In the genomic region with DNA sequence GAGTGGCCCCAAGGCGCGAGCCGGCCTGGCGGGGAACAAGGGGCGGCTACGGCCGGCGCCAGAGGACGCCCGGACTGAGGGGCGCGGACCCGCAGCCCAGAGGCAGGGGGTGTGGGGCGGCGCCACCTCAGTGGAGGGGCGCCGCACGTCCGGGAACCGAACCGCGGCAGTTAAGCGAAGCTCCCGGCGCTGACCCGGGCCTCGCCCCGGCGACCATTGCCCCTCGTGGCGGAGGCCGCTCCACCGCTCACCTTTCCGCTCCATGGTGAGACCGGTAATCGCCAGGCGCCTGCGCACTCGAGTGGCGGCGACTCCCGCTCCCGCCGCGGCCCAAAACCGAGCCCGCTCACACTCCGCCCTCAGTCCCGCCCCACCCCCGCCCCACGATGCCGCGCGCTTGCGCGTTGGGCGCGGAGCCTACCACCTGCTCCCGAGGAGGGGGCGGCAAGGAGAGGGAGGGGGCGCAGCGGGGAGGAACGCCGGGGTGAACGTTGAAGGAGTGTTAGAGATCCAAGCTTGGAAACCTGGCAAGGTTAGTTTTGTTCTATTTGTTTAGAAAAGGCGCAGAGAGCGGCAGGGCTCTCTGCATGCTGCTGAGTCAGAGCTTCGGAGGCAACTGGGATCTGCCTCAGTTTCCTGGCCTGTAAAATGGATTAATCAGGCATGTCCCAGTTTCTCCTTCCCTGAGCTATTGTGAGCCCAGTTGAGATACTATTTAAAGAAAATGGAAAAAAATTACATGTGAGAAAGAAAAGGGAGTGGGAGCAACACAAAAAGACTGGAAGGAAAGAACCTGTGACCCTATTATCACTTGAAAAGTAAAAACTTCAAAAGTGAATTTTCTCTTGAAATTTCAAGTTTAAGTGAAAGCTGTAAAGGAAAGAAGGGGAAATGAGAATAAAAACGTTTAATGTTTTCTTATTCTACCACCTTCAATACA, we compare ENCODE assay signal across 8 cellular contexts. TPM values are rescaled to one million over a fixed set of nuclear protein-coding genes. Genes with fewer than 3 reads are reported as not detected.
A peak's percentile ranks its signal among the peaks of the same experiment; 100 is the strongest.
DNase-seq lines count a peak whose midpoint lies in the region; ATAC-seq and TF ChIP-seq lines count a peak whose summit lies in the region.

A gene (minus strand): TSS at position 306 of the 940 bp plus-strand sequence. CDS start 42 bp downstream, at position 264.

- no peak for TF ChIP-seq CTCF in activated CD8-positive, alpha-beta T cell treated with anti-CD3 and anti-CD28 coated beads for 36 hours (IDR thresholded peaks at IDR 0.05)
- TF ChIP-seq CTCF in lower lobe of right lung (IDR thresholded peaks at IDR 0.05), result no peak

- peak within 1 kb of the TSS; percentile 93 for H3K4me3 ChIP-seq in CD4-positive, CD25-positive, alpha-beta regulatory T cell (ENCODE audit: low read depth, low read length)
- H3K4me3 ChIP-seq in ectodermal cell (ENCODE audit: insufficient read depth, low read depth, low read length), result peak within 1 kb of the TSS; percentile 90
- H3K4me3 ChIP-seq in lower lobe of right lung, result peak within 1 kb of the TSS; percentile 66

- H3K4me3 Mint-ChIP-seq in CD4-positive, CD25-positive, alpha-beta regulatory T cell, result peak within 1 kb of the TSS; percentile 94 to 99 (median 96)
- peak within 1 kb of the TSS; percentile 92 for H3K4me3 Mint-ChIP-seq in activated CD8-positive, alpha-beta T cell treated with anti-CD3 and anti-CD28 coated beads for 36 hours

- no peaks in the 10 kb centered on the region for H3K9me3 ChIP-seq in CD4-positive, CD25-positive, alpha-beta regulatory T cell (ENCODE audit: control insufficient read depth in 2 of 2, low read length in 2 of 2)
- H3K9me3 ChIP-seq in ectodermal cell (ENCODE audit: control insufficient read depth, low read length) (no peaks in the 10 kb centered on the region), lower lobe of right lung (no peaks in the 10 kb centered on the region)

- POLR2A ChIA-PET in activated CD8-positive, alpha-beta T cell treated with anti-CD3 and anti-CD28 coated beads for 36 hours (lab: Charles Lee), result interaction anchor here (0.6 to 2.3 kb wide), 10 partner anchors 8 to 174 kb away, joined by 3 to 10 read pairs (median 4); a partner anchor contains a TSS

- H3K27me3 Mint-ChIP-seq in CD4-positive, CD25-positive, alpha-beta regulatory T cell, result no peaks in the 10 kb centered on the region
- no peaks in the 10 kb centered on the region for H3K27me3 Mint-ChIP-seq in activated CD8-positive, alpha-beta T cell treated with anti-CD3 and anti-CD28 coated beads for 36 hours

- no peaks in the 10 kb centered on the region for H3K27me3 ChIP-seq in CD4-positive, CD25-positive, alpha-beta regulatory T cell (ENCODE audit: control insufficient read depth, insufficient read depth, low read length)
- H3K27me3 ChIP-seq in ectodermal cell (ENCODE audit: control insufficient read depth, insufficient read depth, low read length, poor library complexity, severe bottlenecking), result no peaks in the 10 kb centered on the region
- H3K27me3 ChIP-seq in lower lobe of right lung (ENCODE audit: low read depth), result no peaks in the 10 kb centered on the region

- no peaks in the 10 kb centered on the region for H3K9me3 Mint-ChIP-seq in CD4-positive, CD25-positive, alpha-beta regulatory T cell
- no peaks in the 10 kb centered on the region for H3K9me3 Mint-ChIP-seq in activated CD8-positive, alpha-beta T cell treated with anti-CD3 and anti-CD28 coated beads for 36 hours

- H3K36me3 ChIP-seq in CD4-positive, CD25-positive, alpha-beta regulatory T cell (ENCODE audit: control insufficient read depth, insufficient read depth, low read length), result no peaks in the 10 kb centered on the region
- H3K36me3 ChIP-seq in ectodermal cell (ENCODE audit: control insufficient read depth, insufficient read depth, low read length) (no peaks in the 10 kb centered on the region), lower lobe of right lung (peaks cover 5% of the 10 kb centered on the region)

- peak; percentile 80 for ATAC-seq in CD4-positive, CD25-positive, alpha-beta regulatory T cell (ENCODE audit: low read depth in 2 of 2)
- peak; percentile 86 for ATAC-seq in GM19397 (IDR thresholded peaks at IDR 0.05; ENCODE audit: unreplicated experiment)
- peak; percentile 53 for ATAC-seq in HG03565 (IDR thresholded peaks at IDR 0.05; ENCODE audit: unreplicated experiment)
- peak; percentile 87 for ATAC-seq in activated CD8-positive, alpha-beta T cell treated with anti-CD3 and anti-CD28 coated beads for 36 hours
- ATAC-seq in lower lobe of right lung, result peak; percentile 96

- intact Hi-C loops in activated CD8-positive, alpha-beta T cell treated with anti-CD3 and anti-CD28 coated beads for 36 hours (cut with micrococcal nuclease), result no loop called here
- intact Hi-C loops in lower lobe of right lung (cut with DNase I), result no loop called here

- peak; percentile 80 to 90 (median 81) for DNase-seq in CD4-positive, CD25-positive, alpha-beta regulatory T cell
- DNase-seq in NCI-H82 treated with DMSO at 0.1 percent for 48 hours (lab: John Stamatoyannopoulos, UW; ENCODE audit: unreplicated experiment), result peak; percentile 76
- peak; percentile 90 for DNase-seq in activated CD8-positive, alpha-beta T cell treated with anti-CD3 and anti-CD28 coated beads for 36 hours
- peak; percentile 93 for DNase-seq in lower lobe of right lung
- DNase-seq in stimulated activated CD4-positive, alpha-beta T cell treated with anti-CD3 and anti-CD28 coated beads, TNF-alpha, amount 100 ng/mL, for 1 hour (ENCODE audit: low read depth in 3 of 3, low spot score in 1 of 3), result peak; percentile 68 to 83 (median 76)

- CTCF ChIA-PET in activated CD8-positive, alpha-beta T cell treated with anti-CD3 and anti-CD28 coated beads for 36 hours (lab: Charles Lee), result interaction anchor here (1.2 to 1.5 kb wide), 3 partner anchors 10 to 107 kb away, joined by 3 read pairs; a partner anchor contains a TSS

- H3K36me3 Mint-ChIP-seq in CD4-positive, CD25-positive, alpha-beta regulatory T cell, result no peaks in the 10 kb centered on the region
- H3K36me3 Mint-ChIP-seq in activated CD8-positive, alpha-beta T cell treated with anti-CD3 and anti-CD28 coated beads for 36 hours (ENCODE audit: low read depth), result peaks cover 27% of the 10 kb centered on the region

- H3K4me1 Mint-ChIP-seq in CD4-positive, CD25-positive, alpha-beta regulatory T cell, result peaks cover 13 to 48% (median 38%) of the 10 kb centered on the region in 4 donors
- H3K4me1 Mint-ChIP-seq in activated CD8-positive, alpha-beta T cell treated with anti-CD3 and anti-CD28 coated beads for 36 hours (ENCODE audit: low read depth), result peaks cover 40% of the 10 kb centered on the region

- 0% methylated on average over 68 of the region's 69 CpGs for WGBS in ectodermal cell, 2 experiments

- peaks cover 31% of the 10 kb centered on the region for H3K4me1 ChIP-seq in CD4-positive, CD25-positive, alpha-beta regulatory T cell (ENCODE audit: control insufficient read depth, insufficient read depth, low read length, poor library complexity, severe bottlenecking)
- H3K4me1 ChIP-seq in ectodermal cell (ENCODE audit: control insufficient read depth, insufficient read depth, low read length), result peaks cover 7% of the 10 kb centered on the region
- H3K4me1 ChIP-seq in lower lobe of right lung, result peaks cover 31% of the 10 kb centered on the region

- peak within 1 kb of the TSS; percentile 74 for H3K27ac ChIP-seq in CD4-positive, CD25-positive, alpha-beta regulatory T cell (ENCODE audit: insufficient read depth, low read length, poor library complexity, severe bottlenecking)
- H3K27ac ChIP-seq in ectodermal cell (ENCODE audit: insufficient read depth, low read depth, low read length, poor library complexity, severe bottlenecking) (peak within 1 kb of the TSS; percentile 26), lower lobe of right lung (peak within 1 kb of the TSS; percentile 79)

- H3K27ac Mint-ChIP-seq in CD4-positive, CD25-positive, alpha-beta regulatory T cell, result peak within 1 kb of the TSS; percentile 90 to 98 (median 93)
- H3K27ac Mint-ChIP-seq in activated CD8-positive, alpha-beta T cell treated with anti-CD3 and anti-CD28 coated beads for 36 hours, result peak within 1 kb of the TSS; percentile 97

RNA-seq across cellular contexts. Expression of the gene that starts here (rescaled TPM):
- total RNA-seq in CD4-positive, CD25-positive, alpha-beta regulatory T cell, result 47.0 TPM
- polyA plus RNA-seq in CD4-positive, CD25-positive, alpha-beta regulatory T cell, result 10 to 100 TPM; 53.5 to 65.4 (median 57.8) TPM
- 100 to 1,000 TPM; 117 to 133 TPM for total RNA-seq in activated CD8-positive, alpha-beta T cell treated with anti-CD3 and anti-CD28 coated beads for 36 hours
- polyA plus RNA-seq in ectodermal cell (2013, experiment 1 of 4), result 82.2 TPM
- polyA plus RNA-seq in ectodermal cell (2013, experiment 2 of 4), result 76.2 TPM
- 55.0 TPM for polyA plus RNA-seq in ectodermal cell (2013, experiment 3 of 4)
- polyA plus RNA-seq in ectodermal cell (2013, experiment 4 of 4), result 59.1 TPM
- 30.9 TPM for total RNA-seq in lower lobe of right lung

Comparison
In these comparisons a context has a peak if more than half of its experiments do, and no peak if none do; other contexts are left out.
1. Peak in every context shown above with its lines: DNase-seq, ATAC-seq, H3K4me3 ChIP-seq and H3K27ac ChIP-seq.
2. H3K27ac ChIP-seq: peak in every context shown above with its lines; median percentile 79 in lower lobe of right lung; 74 in CD4-positive, CD25-positive, alpha-beta regulatory T cell; 26 in ectodermal cell.